ENCODE assay signal across 8 cellular contexts in the genomic region with DNA sequence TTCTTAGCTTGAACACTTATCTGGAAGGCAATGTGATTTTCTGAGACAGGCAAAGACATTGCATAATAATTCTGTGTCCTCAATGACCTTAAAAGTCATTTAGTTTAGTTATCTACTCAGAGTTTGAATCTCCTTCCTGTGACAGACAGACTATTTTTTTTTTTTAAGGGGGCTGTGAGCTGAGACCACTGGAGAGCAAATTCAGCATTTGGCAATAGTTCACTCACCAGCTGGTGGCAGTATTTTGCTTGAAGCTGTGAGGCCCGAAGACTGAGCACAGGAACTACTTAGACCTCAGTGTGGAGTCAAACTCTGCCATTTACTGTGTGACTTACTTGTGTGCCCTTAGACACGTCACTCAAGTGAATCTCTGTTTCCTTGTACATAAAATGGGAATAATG. TPM values are rescaled to one million over a fixed set of nuclear protein-coding genes. Genes with fewer than 3 reads are reported as not detected.
DNase-seq lines count a peak whose midpoint lies in the region; ATAC-seq and TF ChIP-seq lines count a peak whose summit lies in the region.

No MANE protein-coding gene starts in this region.

- TF ChIP-seq CTCF in hepatocyte (IDR thresholded peaks at IDR 0.05; ENCODE audit: poor library complexity) = peak; percentile 70

- H3K4me3 ChIP-seq in adipocyte (ENCODE audit: low read length) = no peak overlapping the region
- no peak overlapping the region for H3K4me3 ChIP-seq in hepatocyte
- no peak overlapping the region for H3K4me3 ChIP-seq in naive thymus-derived CD4-positive, alpha-beta T cell (ENCODE audit: low read length)

- intact Hi-C loops in naive thymus-derived CD4-positive, alpha-beta T cell (cut with micrococcal nuclease) = no loop called here

- no peak overlapping the region for H2AFZ ChIP-seq in hepatocyte

- peaks cover 0 to 4% (median 0%) of the 10 kb centered on the region in 5 donors for H3K36me3 Mint-ChIP-seq in naive thymus-derived CD4-positive, alpha-beta T cell

- peak; percentile 62 for DNase-seq in COR-L47 (lab: John Stamatoyannopoulos, UW)
- DNase-seq in NCI-H1417 treated with DMSO at 0.1 percent for 48 hours (lab: John Stamatoyannopoulos, UW) = peak; percentile 42
- DNase-seq in adipocyte (ENCODE audit: low read depth) = peak; percentile 77
- DNase-seq in hepatocyte (ENCODE audit: low spot score) = peak; percentile 69
- no peak for DNase-seq in superior temporal gyrus (ENCODE audit: extremely low spot score)
- DNase-seq in naive thymus-derived CD4-positive, alpha-beta T cell = no peak

- no peak overlapping the region for H3K4me2 ChIP-seq in hepatocyte

- H3K27ac Mint-ChIP-seq in naive thymus-derived CD4-positive, alpha-beta T cell = no peak overlapping the region

- H3K27me3 Mint-ChIP-seq in naive thymus-derived CD4-positive, alpha-beta T cell = peaks cover 11 to 42% (median 26%) of the 10 kb centered on the region in 5 donors

- H3K9ac ChIP-seq in adipocyte (ENCODE audit: low read length) = no peak overlapping the region

- no peaks in the 10 kb centered on the region for H3K79me2 ChIP-seq in hepatocyte

- no peaks in the 10 kb centered on the region for H4K20me1 ChIP-seq in hepatocyte (ENCODE audit: insufficient read depth, poor library complexity, severe bottlenecking)

- H3K9me3 Mint-ChIP-seq in naive thymus-derived CD4-positive, alpha-beta T cell = no peaks in the 10 kb centered on the region

- H3K9me3 ChIP-seq in adipocyte (ENCODE audit: control insufficient read depth, low read length) (no peaks in the 10 kb centered on the region), hepatocyte (ENCODE audit: low read depth) (no peaks in the 10 kb centered on the region)
- no peaks in the 10 kb centered on the region for H3K9me3 ChIP-seq in naive thymus-derived CD4-positive, alpha-beta T cell (ENCODE audit: control insufficient read depth in 2 of 3, low read length in 3 of 3)

- H3K9me2 ChIP-seq in hepatocyte (replicated peaks; ENCODE audit: insufficient read depth) = no peaks in the 10 kb centered on the region

- WGBS in hepatocyte (ENCODE audit: low lambda C conversion rate, missing lambda C conversion rate) = 17% methylated on average over 2 of the region's 2 CpGs

- ATAC-seq in GM19324 (IDR thresholded peaks at IDR 0.05; ENCODE audit: low FRiP score, unreplicated experiment) (peak; percentile 45), GM19023 (IDR thresholded peaks at IDR 0.05; ENCODE audit: unreplicated experiment) (no peak)
- ATAC-seq in naive thymus-derived CD4-positive, alpha-beta T cell = no peak

- H3K27me3 ChIP-seq in adipocyte (replicated peaks; ENCODE audit: control insufficient read depth, insufficient read depth, low read length) (no peaks in the 10 kb centered on the region), hepatocyte (no peaks in the 10 kb centered on the region)
- H3K27me3 ChIP-seq in naive thymus-derived CD4-positive, alpha-beta T cell (ENCODE audit: control insufficient read depth in 2 of 2, insufficient read depth in 2 of 2, low read length in 2 of 2) = no peaks in the 10 kb centered on the region

- H3K4me1 Mint-ChIP-seq in naive thymus-derived CD4-positive, alpha-beta T cell = peaks cover 0 to 2% (median 0%) of the 10 kb centered on the region in 7 donors

- H3K4me1 ChIP-seq in adipocyte (ENCODE audit: control insufficient read depth, insufficient read depth, low read length) = peaks cover 31% of the 10 kb centered on the region
- no peaks in the 10 kb centered on the region for H3K4me1 ChIP-seq in hepatocyte (ENCODE audit: insufficient read depth)
- no peaks in the 10 kb centered on the region for H3K4me1 ChIP-seq in naive thymus-derived CD4-positive, alpha-beta T cell (ENCODE audit: control insufficient read depth in 2 of 2, insufficient read depth in 2 of 2, low read length in 2 of 2)

- no peak overlapping the region for H3K4me3 Mint-ChIP-seq in naive thymus-derived CD4-positive, alpha-beta T cell

- POLR2A ChIA-PET in naive thymus-derived CD4-positive, alpha-beta T cell (lab: Charles Lee) = interaction anchor here (1.2 kb wide), 1 partner anchor 29 kb away, joined by 4 read pairs; a partner anchor contains a TSS

- H3K27ac ChIP-seq in hepatocyte = no peak overlapping the region
- H3K27ac ChIP-seq in naive thymus-derived CD4-positive, alpha-beta T cell (ENCODE audit: low read depth, low read length) = no peak overlapping the region

- H3K36me3 ChIP-seq in adipocyte (ENCODE audit: control insufficient read depth, insufficient read depth, low read length, severe bottlenecking) (no peaks in the 10 kb centered on the region), hepatocyte (replicated peaks; ENCODE audit: insufficient read depth, low read depth) (no peaks in the 10 kb centered on the region)
- H3K36me3 ChIP-seq in naive thymus-derived CD4-positive, alpha-beta T cell (ENCODE audit: control insufficient read depth in 2 of 3, insufficient read depth in 3 of 3, low read length in 3 of 3) = no peaks in the 10 kb centered on the region

- CTCF ChIA-PET in naive thymus-derived CD4-positive, alpha-beta T cell (lab: Charles Lee) = interaction anchor here (1.3 kb wide), 1 partner anchor 109 kb away, joined by 6 read pairs; no protein-coding TSS in a partner anchor

RNA-seq across cellular contexts. Expression of a gene that starts 22.9 kb away (rescaled TPM):
- 85.2 and 106 TPM in 2 replicates for total RNA-seq in hepatocyte
- polyA plus RNA-seq in hepatocyte = 60.9 and 66.4 TPM in 2 replicates
- total RNA-seq in naive thymus-derived CD4-positive, alpha-beta T cell = not detected
- polyA plus RNA-seq in naive thymus-derived CD4-positive, alpha-beta T cell = under 1 TPM; 0.09 to 0.10 TPM

RNA-seq across cellular contexts. Expression of a gene that starts 28.4 kb away (rescaled TPM):
- total RNA-seq in hepatocyte = 747 and 796 TPM in 2 replicates
- 249 and 391 TPM in 2 replicates for polyA plus RNA-seq in hepatocyte
- total RNA-seq in naive thymus-derived CD4-positive, alpha-beta T cell = 10 to 100 TPM in 4 of 5 experiments, 1 to 10 TPM in 1; 9.6 to 37.9 (median 24.6) TPM
- 10 to 100 TPM; 16.1 to 22.8 TPM for polyA plus RNA-seq in naive thymus-derived CD4-positive, alpha-beta T cell

Comparison
In these comparisons a context has a peak if more than half of its experiments do, and no peak if none do; other contexts are left out.
1. DNase-seq: peak in COR-L47 (single experiment), NCI-H1417 treated with DMSO at 0.1 percent for 48 hours (single experiment), adipocyte (single experiment) and hepatocyte (single experiment); none in superior temporal gyrus (single experiment) and naive thymus-derived CD4-positive, alpha-beta T cell (0 of 9).
2. RNA of a gene that starts 22.9 kb away (total RNA-seq): 85.2 to 106 TPM in hepatocyte; not detected in naive thymus-derived CD4-positive, alpha-beta T cell; every median in the first group is over 10 times any median in the second.
3. RNA of a gene that starts 28.4 kb away (total RNA-seq): 747 to 796 TPM in hepatocyte; 9.6 to 37.9 TPM in naive thymus-derived CD4-positive, alpha-beta T cell; every median in the first group is over 10 times any median in the second.